Comparison of ENCODE assay signal across 19 cellular contexts in genomic region chr2:8036366-8036765, GRCh38.
DNase-seq lines count a peak whose midpoint lies in the region; ATAC-seq and TF ChIP-seq lines count a peak whose summit lies in the region.
"Had no signal": no experiment of that assay in that cellular context is flagged by ENCODE, and none has a peak within 500 bp of the region (broad histone marks: within the 10 kb centered on the region; RNA-seq: fewer than 3 reads in every experiment).

No MANE protein-coding gene starts in this region.

- no peaks in the 10 kb centered on the region for H3K27me3 ChIP-seq in esophagus squamous epithelium
- no peaks in the 10 kb centered on the region for H3K27me3 ChIP-seq in H9 (ENCODE audit: insufficient read depth, low read length)
- H3K27me3 ChIP-seq in PC-3 (ENCODE audit: low read length): no peaks in the 10 kb centered on the region

- no peak overlapping the region for H2BK12ac ChIP-seq in H9 (ENCODE audit: insufficient read length, low read depth, low read length)

- H2AFZ ChIP-seq in H9 (ENCODE audit: low read length) (no peak overlapping the region), PC-3 (ENCODE audit: low read length) (no peak overlapping the region)

- 75 to 83% methylated on average over 2 of the region's 2 CpGs for WGBS in esophagus squamous epithelium, 2 donors
- WGBS in H9 (ENCODE audit: extremely low coverage, insufficient read length, low lambda C conversion rate): no CpG with 5 or more reads among the region's 2 CpGs

- H3K9me3 Mint-ChIP-seq in activated CD8-positive, alpha-beta T cell treated with anti-CD3 and anti-CD28 coated beads, Interleukin-2, amount 10 ng/mL, durations not matched to agents 7 days and 5 days (ENCODE audit: insufficient read depth): no peaks in the 10 kb centered on the region
- H3K9me3 Mint-ChIP-seq in activated CD8-positive, alpha-beta T cell treated with anti-CD3 and anti-CD28 coated beads for 36 hours: no peaks in the 10 kb centered on the region
- H3K9me3 Mint-ChIP-seq in H9: no peaks in the 10 kb centered on the region
- H3K9me3 Mint-ChIP-seq: CD4-positive, CD25-positive, alpha-beta regulatory T cell had no signal

- no peak overlapping the region for H3K14ac ChIP-seq in H9 (ENCODE audit: insufficient read depth, low read length)

- H3K79me2 ChIP-seq in H9 (ENCODE audit: insufficient read depth, low read length) (no peaks in the 10 kb centered on the region), PC-3 (ENCODE audit: low read length) (no peaks in the 10 kb centered on the region)

- H4K8ac ChIP-seq in H9 (replicated peaks; ENCODE audit: insufficient read length, low read depth, low read length): no peak overlapping the region

- no peak overlapping the region for H2BK5ac ChIP-seq in H9 (ENCODE audit: insufficient read length, low read length)

- H3K18ac ChIP-seq in H9 (ENCODE audit: insufficient read length, low read depth, low read length): no peak overlapping the region

- CTCF ChIA-PET in activated CD8-positive, alpha-beta T cell treated with anti-CD3 and anti-CD28 coated beads, Interleukin-2, amount 10 ng/mL, durations not matched to agents 7 days and 5 days (lab: Charles Lee): no interaction called here
- CTCF ChIA-PET in activated CD8-positive, alpha-beta T cell treated with anti-CD3 and anti-CD28 coated beads for 36 hours (lab: Charles Lee): no interaction called here
- CTCF ChIA-PET in PC-3 (lab: Charles Lee): no interaction called here

- TF ChIP-seq CTCF in activated CD8-positive, alpha-beta T cell treated with anti-CD3 and anti-CD28 coated beads for 36 hours (IDR thresholded peaks at IDR 0.05): no peak
- TF ChIP-seq CTCF in esophagus squamous epithelium (IDR thresholded peaks at IDR 0.05) (no peak), H9 (conservative IDR thresholded peaks at IDR 0.05) (no peak), PC-3 (conservative IDR thresholded peaks at IDR 0.05; ENCODE audit: low read depth, low read length) (no peak)

- H4K91ac ChIP-seq in H9 (ENCODE audit: insufficient read length, low read depth, low read length): no peak overlapping the region

- no peak overlapping the region for H3K56ac ChIP-seq in H9 (ENCODE audit: insufficient read length, low read depth, low read length)

- POLR2A ChIA-PET in activated CD8-positive, alpha-beta T cell treated with anti-CD3 and anti-CD28 coated beads, Interleukin-2, amount 10 ng/mL, durations not matched to agents 7 days and 5 days (lab: Charles Lee): no interaction called here
- POLR2A ChIA-PET in activated CD8-positive, alpha-beta T cell treated with anti-CD3 and anti-CD28 coated beads for 36 hours (lab: Charles Lee): no interaction called here
- POLR2A ChIA-PET in PC-3 (lab: Charles Lee; ENCODE audit: unreplicated experiment): no interaction called here

- H3K27ac ChIP-seq in esophagus squamous epithelium: no peak overlapping the region
- H3K27ac ChIP-seq in H9 (ENCODE audit: insufficient read length, low read depth, low read length): no peak overlapping the region
- no peak overlapping the region for H3K27ac ChIP-seq in PC-3 (ENCODE audit: low read length)

- no peaks in the 10 kb centered on the region for H3K36me3 Mint-ChIP-seq in activated CD8-positive, alpha-beta T cell treated with anti-CD3 and anti-CD28 coated beads, Interleukin-2, amount 10 ng/mL, durations not matched to agents 7 days and 5 days (ENCODE audit: low read depth)
- no peaks in the 10 kb centered on the region for H3K36me3 Mint-ChIP-seq in activated CD8-positive, alpha-beta T cell treated with anti-CD3 and anti-CD28 coated beads for 36 hours (ENCODE audit: low read depth)
- H3K36me3 Mint-ChIP-seq in H9 (ENCODE audit: insufficient read depth in 1 of 3, low read depth in 3 of 3): no peaks in the 10 kb centered on the region
- H3K36me3 Mint-ChIP-seq: CD4-positive, CD25-positive, alpha-beta regulatory T cell had no signal

- H3K4me1 ChIP-seq in esophagus squamous epithelium (no peaks in the 10 kb centered on the region), H9 (ENCODE audit: insufficient read depth, low read length) (no peaks in the 10 kb centered on the region), PC-3 (ENCODE audit: insufficient read depth, low read length) (no peaks in the 10 kb centered on the region)

- ATAC-seq in activated CD8-positive, alpha-beta T cell treated with anti-CD3 and anti-CD28 coated beads, Interleukin-2, amount 10 ng/mL, durations not matched to agents 7 days and 5 days: no peak
- no peak for ATAC-seq in activated CD8-positive, alpha-beta T cell treated with anti-CD3 and anti-CD28 coated beads for 36 hours
- ATAC-seq in HG03039 (IDR thresholded peaks at IDR 0.05; ENCODE audit: unreplicated experiment): peak; percentile 65
- no peak for ATAC-seq in PC-3
- ATAC-seq: left ventricle myocardium superior, right cardiac atrium had no signal

- H3K9me2 ChIP-seq in PC-3 (replicated peaks; ENCODE audit: low read length): no peaks in the 10 kb centered on the region

- peak; percentile 5 for DNase-seq in activated CD8-positive, alpha-beta T cell treated with anti-CD3 and anti-CD28 coated beads, Interleukin-2, amount 10 ng/mL, durations not matched to agents 7 days and 5 days
- no peak for DNase-seq in activated CD8-positive, alpha-beta T cell treated with anti-CD3 and anti-CD28 coated beads for 36 hours
- DNase-seq in NCI-H510A (lab: John Stamatoyannopoulos, UW) (peak; percentile 13), esophagus squamous epithelium (lab: John Stamatoyannopoulos, UW) (no peak), H9 (no peak), PC-3 (no peak), mesenteric fat pad (ENCODE audit: low spot score) (no peak)
- DNase-seq: activated CD4-positive, alpha-beta T cell treated with anti-CD3 and anti-CD28 coated beads, Interleukin-2, amount 10 ng/mL, durations not matched to agents 24 days and 14 days; activated naive CD4-positive, alpha-beta T cell treated with Interleukin-2 at 50 U/mL for 16 hours; activated T-cell treated with anti-CD3 and anti-CD28 coated beads for 4 hours; CD4-positive, CD25-positive, alpha-beta regulatory T cell; foreskin fibroblast; IMR-90; left ventricle myocardium superior; MM.1S; NCI-H1694 treated with DMSO at 0.1 percent for 48 hours; nucleus accumbens; right cardiac atrium had no signal

- H3K4me3 ChIP-seq in esophagus squamous epithelium: no peak overlapping the region
- H3K4me3 ChIP-seq in PC-3 (ENCODE audit: low read length): no peak overlapping the region

- no peak overlapping the region for H3K23ac ChIP-seq in H9 (ENCODE audit: insufficient read length, low read depth, low read length)

- no peak overlapping the region for H4K5ac ChIP-seq in H9 (ENCODE audit: insufficient read length, low read depth, low read length)

- H3K36me3 ChIP-seq in esophagus squamous epithelium (no peaks in the 10 kb centered on the region), PC-3 (ENCODE audit: low read depth, low read length) (no peaks in the 10 kb centered on the region)

- H3K4ac ChIP-seq in H9 (ENCODE audit: low read depth, low read length): no peak overlapping the region

- no peaks in the 10 kb centered on the region for H3K23me2 ChIP-seq in H9 (ENCODE audit: insufficient read length, low read depth, low read length, poor library complexity, severe bottlenecking)

- no peak overlapping the region for H2BK15ac ChIP-seq in H9 (ENCODE audit: low read depth, low read length)

- H2AK5ac ChIP-seq in H9 (ENCODE audit: insufficient read length, low read length): no peak overlapping the region

- H2BK120ac ChIP-seq in H9 (ENCODE audit: low read depth, low read length, poor library complexity, severe bottlenecking): no peak overlapping the region

- H3K9me3 ChIP-seq in esophagus squamous epithelium (no peaks in the 10 kb centered on the region), H9 (ENCODE audit: control insufficient read depth, low read depth, low read length) (no peaks in the 10 kb centered on the region), PC-3 (ENCODE audit: low read length) (no peaks in the 10 kb centered on the region)

- H3K79me1 ChIP-seq in H9 (ENCODE audit: insufficient read depth, low read depth, low read length, poor library complexity, severe bottlenecking): no peaks in the 10 kb centered on the region

- BruUV-seq in PC-3 (replicated peaks; lab: Mats Ljungman, UMichigan): no TSS peak

- intact Hi-C loops in activated CD8-positive, alpha-beta T cell treated with anti-CD3 and anti-CD28 coated beads for 36 hours (cut with micrococcal nuclease): no loop called here
- intact Hi-C loops in esophagus squamous epithelium (cut with DNase I): no loop called here
- intact Hi-C loops in PC-3 (cut with micrococcal nuclease): no loop called here

- peaks cover 3% of the 10 kb centered on the region for H3K4me1 Mint-ChIP-seq in activated CD8-positive, alpha-beta T cell treated with anti-CD3 and anti-CD28 coated beads, Interleukin-2, amount 10 ng/mL, durations not matched to agents 7 days and 5 days (ENCODE audit: low read depth)
- peaks cover 2% of the 10 kb centered on the region for H3K4me1 Mint-ChIP-seq in activated CD8-positive, alpha-beta T cell treated with anti-CD3 and anti-CD28 coated beads for 36 hours (ENCODE audit: low read depth)
- 0 out of 4 replicates have a peak, but pooled peaks cover 0 to 4% of the 10 kb centered on the region in 2 experiments for H3K4me1 Mint-ChIP-seq in H9
- H3K4me1 Mint-ChIP-seq: CD4-positive, CD25-positive, alpha-beta regulatory T cell had no signal

- H2BK20ac ChIP-seq in H9 (ENCODE audit: low read depth, low read length, poor library complexity, severe bottlenecking): no peak overlapping the region

- H3K9ac ChIP-seq in H9 (ENCODE audit: extremely low read depth, insufficient read length, low read length) (no peak overlapping the region), PC-3 (ENCODE audit: low read length) (no peak overlapping the region)

- TF ChIP-seq POLR2A in esophagus squamous epithelium (IDR thresholded peaks at IDR 0.05): no peak

- H3K4me2 ChIP-seq in H9 (ENCODE audit: insufficient read depth, insufficient read length, low read length) (no peak overlapping the region), PC-3 (ENCODE audit: low read length) (no peak overlapping the region)

- no peak overlapping the region for H3T11ph ChIP-seq in H9 (ENCODE audit: low read length)

- H3K4me3 Mint-ChIP-seq in activated CD8-positive, alpha-beta T cell treated with anti-CD3 and anti-CD28 coated beads, Interleukin-2, amount 10 ng/mL, durations not matched to agents 7 days and 5 days: no peak overlapping the region
- no peak overlapping the region for H3K4me3 Mint-ChIP-seq in activated CD8-positive, alpha-beta T cell treated with anti-CD3 and anti-CD28 coated beads for 36 hours
- H3K4me3 Mint-ChIP-seq in H9: no peak overlapping the region
- H3K4me3 Mint-ChIP-seq: activated CD4-positive, alpha-beta T cell treated with anti-CD3 and anti-CD28 coated beads, Interleukin-2, amount 10 ng/mL, durations not matched to agents 24 days and 14 days; CD4-positive, CD25-positive, alpha-beta regulatory T cell had no signal

- H4K20me1 ChIP-seq in H9 (ENCODE audit: control insufficient read depth, insufficient read depth, insufficient read length) (no peaks in the 10 kb centered on the region), PC-3 (ENCODE audit: low read length) (no peaks in the 10 kb centered on the region)

- H3K27me3 Mint-ChIP-seq in activated CD8-positive, alpha-beta T cell treated with anti-CD3 and anti-CD28 coated beads, Interleukin-2, amount 10 ng/mL, durations not matched to agents 7 days and 5 days (ENCODE audit: low read depth): peaks cover 14% of the 10 kb centered on the region
- H3K27me3 Mint-ChIP-seq in activated CD8-positive, alpha-beta T cell treated with anti-CD3 and anti-CD28 coated beads for 36 hours: no peaks in the 10 kb centered on the region
- H3K27me3 Mint-ChIP-seq in H9 (ENCODE audit: low read depth): no peaks in the 10 kb centered on the region; the same call in 1 of the 2 replicates
- H3K27me3 Mint-ChIP-seq: activated CD4-positive, alpha-beta T cell treated with anti-CD3 and anti-CD28 coated beads, Interleukin-2, amount 10 ng/mL, durations not matched to agents 24 days and 14 days had no signal

- H3F3A ChIP-seq in PC-3 (ENCODE audit: low read length, unreplicated experiment): no peaks in the 10 kb centered on the region

- no peak overlapping the region for H3K27ac Mint-ChIP-seq in activated CD8-positive, alpha-beta T cell treated with anti-CD3 and anti-CD28 coated beads, Interleukin-2, amount 10 ng/mL, durations not matched to agents 7 days and 5 days
- H3K27ac Mint-ChIP-seq in activated CD8-positive, alpha-beta T cell treated with anti-CD3 and anti-CD28 coated beads for 36 hours: no peak overlapping the region
- no peak overlapping the region for H3K27ac Mint-ChIP-seq in H9
- H3K27ac Mint-ChIP-seq: activated CD4-positive, alpha-beta T cell treated with anti-CD3 and anti-CD28 coated beads, Interleukin-2, amount 10 ng/mL, durations not matched to agents 24 days and 14 days; CD4-positive, CD25-positive, alpha-beta regulatory T cell had no signal

Comparison
In these comparisons a context has a peak if more than half of its experiments do, and no peak if none do; other contexts are left out.
1. DNase-seq: peak in activated CD8-positive, alpha-beta T cell treated with anti-CD3 and anti-CD28 coated beads, Interleukin-2, amount 10 ng/mL, durations not matched to agents 7 days and 5 days (single experiment) and NCI-H510A (single experiment); none in activated CD8-positive, alpha-beta T cell treated with anti-CD3 and anti-CD28 coated beads for 36 hours (single experiment), esophagus squamous epithelium (single experiment), H9 (single experiment), PC-3 (single experiment) and mesenteric fat pad (single experiment).